13 cellular contexts compared by ENCODE assay signal in the genomic region with DNA sequence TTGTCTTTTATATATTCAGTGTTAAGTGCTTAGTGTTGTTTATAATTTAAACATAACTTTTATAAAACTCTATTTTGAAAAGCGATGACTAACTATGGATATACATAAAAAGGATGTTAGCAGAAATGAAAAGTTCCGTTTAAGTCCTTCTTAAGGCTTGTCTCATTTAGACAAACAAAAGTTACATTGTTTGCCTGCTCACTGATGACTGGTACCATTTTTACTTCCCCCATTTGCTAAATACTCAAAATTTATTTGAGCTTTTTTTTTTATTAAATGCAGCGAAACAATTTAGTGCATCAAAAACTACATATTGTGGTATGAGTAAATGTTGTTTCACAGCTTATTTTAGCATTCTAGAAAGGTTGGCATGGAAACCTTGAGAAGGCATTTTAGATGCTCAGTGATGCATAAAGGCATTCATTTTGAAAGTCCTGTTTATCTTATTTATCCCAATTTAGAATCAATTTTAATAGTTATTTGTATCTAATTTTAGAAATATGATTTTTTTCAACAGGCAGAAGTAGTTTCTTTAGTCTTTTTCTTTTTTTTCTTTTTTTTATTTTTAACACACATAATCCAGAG.
DNase-seq lines count a peak whose midpoint lies in the region; ATAC-seq and TF ChIP-seq lines count a peak whose summit lies in the region.
"Had no signal": no experiment of that assay in that cellular context is flagged by ENCODE, and none has a peak within 500 bp of the region (broad histone marks: within the 10 kb centered on the region; RNA-seq: fewer than 3 reads in every experiment).

No MANE protein-coding gene starts in this region.

- H4K20me1 ChIP-seq in OCI-LY7 (ENCODE audit: insufficient read depth, low read length), result no peaks in the 10 kb centered on the region

- no peaks in the 10 kb centered on the region for H3K9me3 Mint-ChIP-seq in stimulated activated memory B cell treated with anti-CD40 and anti-IgM and Interleukin-4, amounts not matched to agents 10 μg/mL and 1 μg/mL and 100 μg/mL, for 72 hours
- H3K9me3 Mint-ChIP-seq in HFFc6, result no peaks in the 10 kb centered on the region

- no peak overlapping the region for H3K4me3 ChIP-seq in OCI-LY7 (ENCODE audit: low read depth, low read length, poor library complexity, severe bottlenecking)
- H3K4me3 ChIP-seq: A549 had no signal

- H3K9me3 ChIP-seq in OCI-LY7 (ENCODE audit: low read length), result no peaks in the 10 kb centered on the region
- H3K9me3 ChIP-seq: A549 had no signal

- 0 out of 2 replicates have a peak, but pooled peaks have one; percentile 1 for TF ChIP-seq CTCF in OCI-LY7 (conservative IDR thresholded peaks at IDR 0.05; ENCODE audit: low read length)
- TF ChIP-seq CTCF in GM10248 (IDR thresholded peaks at IDR 0.05; ENCODE audit: control extremely low read depth, extremely low read depth, low read depth, missing control alignments), result no peak
- no peak for TF ChIP-seq CTCF in HFFc6 (IDR thresholded peaks at IDR 0.05)

- H3K36me3 ChIP-seq in OCI-LY7 (ENCODE audit: insufficient read depth, low read length), result no peaks in the 10 kb centered on the region

- H2AFZ ChIP-seq in OCI-LY7 (ENCODE audit: low read length), result peak overlapping the region; percentile 62; the same call in 1 of the 2 replicates

- no peak overlapping the region for H3K4me3 Mint-ChIP-seq in stimulated activated memory B cell treated with anti-CD40 and anti-IgM and Interleukin-4, amounts not matched to agents 10 μg/mL and 1 μg/mL and 100 μg/mL, for 72 hours
- H3K4me3 Mint-ChIP-seq in HFFc6, result no peak overlapping the region
- H3K4me3 Mint-ChIP-seq: central memory CD8-positive, alpha-beta T cell had no signal

- H3K36me3 Mint-ChIP-seq in stimulated activated memory B cell treated with anti-CD40 and anti-IgM and Interleukin-4, amounts not matched to agents 10 μg/mL and 1 μg/mL and 100 μg/mL, for 72 hours, result no peaks in the 10 kb centered on the region
- H3K36me3 Mint-ChIP-seq in HFFc6 (ENCODE audit: low read depth), result no peaks in the 10 kb centered on the region

- intact Hi-C loops in OCI-LY7 (cut with micrococcal nuclease; ENCODE audit: unreplicated experiment), result no loop called here

- H3K4me1 Mint-ChIP-seq in stimulated activated memory B cell treated with anti-CD40 and anti-IgM and Interleukin-4, amounts not matched to agents 10 μg/mL and 1 μg/mL and 100 μg/mL, for 72 hours, result peaks cover 36% of the 10 kb centered on the region
- peaks cover 31% of the 10 kb centered on the region for H3K4me1 Mint-ChIP-seq in HFFc6 (ENCODE audit: low read depth)
- H3K4me1 Mint-ChIP-seq: central memory CD8-positive, alpha-beta T cell had no signal

- ATAC-seq in HG02884 (IDR thresholded peaks at IDR 0.05; ENCODE audit: unreplicated experiment), result peak; percentile 55
- peak; percentile 39 for ATAC-seq in stimulated activated memory B cell treated with anti-CD40 and anti-IgM and Interleukin-4, amounts not matched to agents 10 μg/mL and 1 μg/mL and 100 μg/mL, for 72 hours
- ATAC-seq: A549 had no signal

- peaks cover 12% of the 10 kb centered on the region for H3K4me1 ChIP-seq in OCI-LY7 (ENCODE audit: insufficient read depth, low read length, poor library complexity, severe bottlenecking)

- peak overlapping the region; percentile 59 for H3K27ac Mint-ChIP-seq in stimulated activated memory B cell treated with anti-CD40 and anti-IgM and Interleukin-4, amounts not matched to agents 10 μg/mL and 1 μg/mL and 100 μg/mL, for 72 hours
- H3K27ac Mint-ChIP-seq in HFFc6, result no peak overlapping the region

- peak; percentile 35 for DNase-seq in NCI-H146 treated with DMSO at 0.1 percent for 48 hours (lab: John Stamatoyannopoulos, UW; ENCODE audit: unreplicated experiment)
- DNase-seq in NCI-H146 (lab: John Stamatoyannopoulos, UW), result no peak
- no peak for DNase-seq in OCI-LY7 (ENCODE audit: low spot score)
- DNase-seq in stimulated activated naive CD4-positive, alpha-beta T cell (lab: John Stamatoyannopoulos, UW), result no peak
- no peak for DNase-seq in GM10248 (ENCODE audit: extremely low spot score)
- DNase-seq in HFFc6, result no peak
- DNase-seq: activated CD4-positive, alpha-beta T cell treated with anti-CD3 and anti-CD28 coated beads, Interleukin-2, amount 50 U/mL, for 4 hours; KBM-7; OCI-M1 had no signal

- no peak overlapping the region for H3K27ac ChIP-seq in OCI-LY7 (ENCODE audit: low read depth, low read length, poor library complexity, severe bottlenecking)
- H3K27ac ChIP-seq: A549 had no signal

- no peaks in the 10 kb centered on the region for H3K9me2 ChIP-seq in OCI-LY7 (ENCODE audit: insufficient read depth, low read length)

- no TSS peak for BruUV-seq in OCI-LY7 (replicated peaks; lab: Mats Ljungman, UMichigan)

- POLR2A ChIA-PET in OCI-LY7 (lab: Charles Lee), result interaction anchor here (0.6 to 1.3 kb wide), 4 partner anchors 10 to 1537 kb away, joined by 3 to 4 read pairs (median 3); no protein-coding TSS in a partner anchor
- POLR2A ChIA-PET in GM10248 (lab: Yijun Ruan, JAX), result no interaction called here

- H3K4me2 ChIP-seq in OCI-LY7 (ENCODE audit: low read length), result no peak overlapping the region
- H3K4me2 ChIP-seq: A549 had no signal

- no peaks in the 10 kb centered on the region for H3K27me3 Mint-ChIP-seq in stimulated activated memory B cell treated with anti-CD40 and anti-IgM and Interleukin-4, amounts not matched to agents 10 μg/mL and 1 μg/mL and 100 μg/mL, for 72 hours
- H3K27me3 Mint-ChIP-seq in HFFc6 (ENCODE audit: insufficient read depth), result no peaks in the 10 kb centered on the region
- H3K27me3 Mint-ChIP-seq: central memory CD8-positive, alpha-beta T cell had no signal

- CTCF ChIA-PET in OCI-LY7 (lab: Charles Lee; ENCODE audit: unreplicated experiment), result no interaction called here
- CTCF ChIA-PET in GM10248 (lab: Yijun Ruan, JAX), result interaction anchor here (1.1 kb wide), 1 partner anchor 10 kb away, joined by 4 read pairs; no protein-coding TSS in a partner anchor

- H3K79me2 ChIP-seq in OCI-LY7 (ENCODE audit: insufficient read depth, low read depth, low read length), result no peaks in the 10 kb centered on the region
